8 cellular contexts compared by ENCODE assay signal in genomic region chr5:74575741-74576538, GRCh38.
A peak's percentile ranks its signal among the peaks of the same experiment; 100 is the strongest.
DNase-seq lines count a peak whose midpoint lies in the region; TF ChIP-seq lines count a peak whose summit lies in the region.

No MANE protein-coding gene starts in this region.

- no peaks in the 10 kb centered on the region for H3K36me3 Mint-ChIP-seq in activated T-cell treated with anti-CD3 and anti-CD28 coated beads, Interleukin-2, amount 50 U/mL, for 24 hours (ENCODE audit: low read depth)
- H3K36me3 Mint-ChIP-seq in type B pancreatic cell (no peaks in the 10 kb centered on the region), nephron progenitor cell (ENCODE audit: low read depth) (no peaks in the 10 kb centered on the region)

- DNase-seq in activated T-cell treated with anti-CD3 and anti-CD28 coated beads, Interleukin-2, amount 50 U/mL, for 24 hours, result peak; percentile 45
- no peak for DNase-seq in activated T-cell treated with anti-CD3 and anti-CD28 coated beads, Interleukin-2, amount 50 U/mL, for 1 hour
- DNase-seq in activated T-cell treated with anti-CD3 and anti-CD28 coated beads, Interleukin-2, amount 50 U/mL, for 48 hours, result peak; percentile 49 to 55
- DNase-seq in hepatocyte (ENCODE audit: low spot score) (no peak), type B pancreatic cell (ENCODE audit: extremely low spot score, unreplicated experiment) (no peak), nephron progenitor cell (no peak), cerebellar cortex (ENCODE audit: low spot score) (no peak), NCI-H2107 (lab: John Stamatoyannopoulos, UW) (no peak)

- H3K27ac ChIP-seq in hepatocyte, result peak overlapping the region; percentile 59

- no peaks in the 10 kb centered on the region for H3K36me3 ChIP-seq in hepatocyte (replicated peaks; ENCODE audit: insufficient read depth, low read depth)

- 80% methylated on average over 15 of the region's 15 CpGs for WGBS in hepatocyte (ENCODE audit: low lambda C conversion rate, missing lambda C conversion rate)

- H4K20me1 ChIP-seq in hepatocyte (ENCODE audit: insufficient read depth, poor library complexity, severe bottlenecking), result no peaks in the 10 kb centered on the region

- peaks cover 3% of the 10 kb centered on the region for H3K27me3 Mint-ChIP-seq in activated T-cell treated with anti-CD3 and anti-CD28 coated beads, Interleukin-2, amount 50 U/mL, for 24 hours
- H3K27me3 Mint-ChIP-seq in type B pancreatic cell, result no peaks in the 10 kb centered on the region
- H3K27me3 Mint-ChIP-seq in nephron progenitor cell (ENCODE audit: low read depth, poor library complexity), result no peaks in the 10 kb centered on the region

- peak overlapping the region; percentile 51 for H3K4me3 Mint-ChIP-seq in activated T-cell treated with anti-CD3 and anti-CD28 coated beads, Interleukin-2, amount 50 U/mL, for 24 hours
- H3K4me3 Mint-ChIP-seq in type B pancreatic cell, result peak overlapping the region; percentile 49
- no peak overlapping the region for H3K4me3 Mint-ChIP-seq in nephron progenitor cell

- H3K4me1 Mint-ChIP-seq in activated T-cell treated with anti-CD3 and anti-CD28 coated beads, Interleukin-2, amount 50 U/mL, for 24 hours (ENCODE audit: low read depth), result peaks cover 45% of the 10 kb centered on the region
- peaks cover 38% of the 10 kb centered on the region for H3K4me1 Mint-ChIP-seq in type B pancreatic cell (ENCODE audit: unreplicated experiment)
- peaks cover 13% of the 10 kb centered on the region for H3K4me1 Mint-ChIP-seq in nephron progenitor cell

- no peak for TF ChIP-seq CTCF in hepatocyte (IDR thresholded peaks at IDR 0.05; ENCODE audit: poor library complexity)
- TF ChIP-seq CTCF in type B pancreatic cell (conservative IDR thresholded peaks at IDR 0.05), result no peak
- TF ChIP-seq CTCF in nephron progenitor cell (IDR thresholded peaks at IDR 0.05), result no peak

- peak overlapping the region; percentile 96 for H3K27ac Mint-ChIP-seq in activated T-cell treated with anti-CD3 and anti-CD28 coated beads, Interleukin-2, amount 50 U/mL, for 24 hours
- H3K27ac Mint-ChIP-seq in type B pancreatic cell (peak overlapping the region; percentile 73), nephron progenitor cell (no peak overlapping the region)

- peaks cover 14% of the 10 kb centered on the region for H3K4me1 ChIP-seq in hepatocyte (ENCODE audit: insufficient read depth)

- no peaks in the 10 kb centered on the region for H3K9me3 ChIP-seq in hepatocyte (ENCODE audit: low read depth)

- no peak overlapping the region for H3K4me3 ChIP-seq in hepatocyte

- peak overlapping the region; percentile 57 for H3K4me2 ChIP-seq in hepatocyte

- H2AFZ ChIP-seq in hepatocyte, result peak overlapping the region; percentile 6

- no peaks in the 10 kb centered on the region for H3K27me3 ChIP-seq in hepatocyte

- H3K79me2 ChIP-seq in hepatocyte, result no peaks in the 10 kb centered on the region

- no peaks in the 10 kb centered on the region for H3K9me2 ChIP-seq in hepatocyte (replicated peaks; ENCODE audit: insufficient read depth)

- H3K9me3 Mint-ChIP-seq in activated T-cell treated with anti-CD3 and anti-CD28 coated beads, Interleukin-2, amount 50 U/mL, for 24 hours, result no peaks in the 10 kb centered on the region
- H3K9me3 Mint-ChIP-seq in type B pancreatic cell (peaks cover 4% of the 10 kb centered on the region), nephron progenitor cell (peaks cover 4% of the 10 kb centered on the region)

Comparison
In these comparisons a context has a peak if more than half of its experiments do, and no peak if none do; other contexts are left out.
1. DNase-seq: peak in activated T-cell treated with anti-CD3 and anti-CD28 coated beads, Interleukin-2, amount 50 U/mL, for 24 hours (single experiment) and activated T-cell treated with anti-CD3 and anti-CD28 coated beads, Interleukin-2, amount 50 U/mL, for 48 hours (2 of 2); none in activated T-cell treated with anti-CD3 and anti-CD28 coated beads, Interleukin-2, amount 50 U/mL, for 1 hour (single experiment), hepatocyte (single experiment), type B pancreatic cell (single experiment), nephron progenitor cell (single experiment), cerebellar cortex (single experiment) and NCI-H2107 (single experiment).